In the genomic region with DNA sequence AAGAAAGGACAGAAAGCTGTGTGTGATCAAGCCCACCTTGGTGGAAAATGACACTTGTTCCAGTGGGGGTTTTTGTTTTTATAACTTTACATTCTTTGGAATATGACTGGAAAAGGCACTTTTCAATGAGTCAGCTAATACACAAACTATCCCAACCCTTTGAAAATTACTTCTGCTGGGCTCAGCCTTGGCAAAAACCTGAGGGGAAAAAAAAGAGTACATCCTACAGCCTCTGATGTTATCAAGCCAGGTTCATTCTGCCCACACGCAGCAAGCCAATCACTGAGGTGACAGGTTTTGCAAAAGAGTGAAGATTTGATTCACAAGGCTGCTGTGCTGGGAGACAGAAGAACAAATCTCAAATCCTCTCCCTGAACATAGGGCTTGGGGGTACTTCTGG, we compare ENCODE assay signal across 13 cellular contexts.
"Had no signal": no experiment of that assay in that cellular context is flagged by ENCODE, and none has a peak within 500 bp of the region (broad histone marks: within the 10 kb centered on the region; RNA-seq: fewer than 3 reads in every experiment).

No MANE protein-coding gene starts in this region.

- H3K36me3 ChIP-seq: cardiac muscle cell had no signal

- H3K27ac ChIP-seq: cardiac muscle cell, psoas muscle had no signal

- H3K4me1 ChIP-seq: psoas muscle had no signal

- H3K27me3 Mint-ChIP-seq: activated CD8-positive, alpha-beta memory T cell treated with anti-CD3 and anti-CD28 coated beads, Interleukin-2, amount 10 ng/mL, durations not matched to agents 7 days and 5 days; activated T-cell treated with anti-CD3 and anti-CD28 coated beads, Interleukin-2, amount 50 U/mL, for 24 hours; stimulated activated memory B cell treated with anti-CD40 and anti-IgM and Interleukin-4, amounts not matched to agents 10 μg/mL and 1 μg/mL and 100 μg/mL, for 72 hours had no signal

- H3K4me3 Mint-ChIP-seq: activated CD8-positive, alpha-beta memory T cell treated with anti-CD3 and anti-CD28 coated beads, Interleukin-2, amount 10 ng/mL, durations not matched to agents 7 days and 5 days; activated T-cell treated with anti-CD3 and anti-CD28 coated beads, Interleukin-2, amount 50 U/mL, for 24 hours; mesothelial cell of epicardium; stimulated activated memory B cell treated with anti-CD40 and anti-IgM and Interleukin-4, amounts not matched to agents 10 μg/mL and 1 μg/mL and 100 μg/mL, for 72 hours; T-helper 2 cell treated with Interferon-gamma antibody and Interleukin-4, amounts not matched to agents 5 μg/mL and 100 μg/mL, for 36 hours had no signal

- H3K27ac Mint-ChIP-seq: activated CD8-positive, alpha-beta memory T cell treated with anti-CD3 and anti-CD28 coated beads, Interleukin-2, amount 10 ng/mL, durations not matched to agents 7 days and 5 days; mesothelial cell of epicardium; stimulated activated memory B cell treated with anti-CD40 and anti-IgM and Interleukin-4, amounts not matched to agents 10 μg/mL and 1 μg/mL and 100 μg/mL, for 72 hours; T-helper 2 cell treated with Interferon-gamma antibody and Interleukin-4, amounts not matched to agents 5 μg/mL and 100 μg/mL, for 36 hours had no signal

- ATAC-seq: activated CD8-positive, alpha-beta memory T cell treated with anti-CD3 and anti-CD28 coated beads, Interleukin-2, amount 10 ng/mL, durations not matched to agents 7 days and 5 days; psoas muscle; stimulated activated memory B cell treated with anti-CD40 and anti-IgM and Interleukin-4, amounts not matched to agents 10 μg/mL and 1 μg/mL and 100 μg/mL, for 72 hours had no signal

- H3K9me3 ChIP-seq: psoas muscle had no signal

- H3K27me3 ChIP-seq: cardiac muscle cell had no signal

- H3K4me1 Mint-ChIP-seq: activated CD8-positive, alpha-beta memory T cell treated with anti-CD3 and anti-CD28 coated beads, Interleukin-2, amount 10 ng/mL, durations not matched to agents 7 days and 5 days; mesothelial cell of epicardium had no signal

- FAIRE-seq: colon had no signal

- H3K36me3 Mint-ChIP-seq: activated CD8-positive, alpha-beta memory T cell treated with anti-CD3 and anti-CD28 coated beads, Interleukin-2, amount 10 ng/mL, durations not matched to agents 7 days and 5 days; mesothelial cell of epicardium; stimulated activated memory B cell treated with anti-CD40 and anti-IgM and Interleukin-4, amounts not matched to agents 10 μg/mL and 1 μg/mL and 100 μg/mL, for 72 hours had no signal

- DNase-seq: activated CD4-positive, CD25-positive, alpha-beta regulatory T cell; activated CD8-positive, alpha-beta memory T cell treated with anti-CD3 and anti-CD28 coated beads, Interleukin-2, amount 10 ng/mL, durations not matched to agents 7 days and 5 days; activated naive CD4-positive, alpha-beta T cell treated with anti-CD3 and anti-CD28 coated beads, Interleukin-2, amount 50 U/mL, for 16 hours; activated T-cell treated with anti-CD3 and anti-CD28 coated beads, Interleukin-2, amount 50 U/mL, for 24 hours; hypothalamus; psoas muscle; stimulated activated CD4-positive, alpha-beta T cell treated with anti-CD3 and anti-CD28 coated beads, Interleukin-12 subunit alpha, Interleukin-12 subunit beta, amount 100 ng/mL, for 4 hours; SW 1271 had no signal

- H3K9me3 Mint-ChIP-seq: mesothelial cell of epicardium had no signal

- H3K4me3 ChIP-seq: cardiac muscle cell, psoas muscle had no signal
